ENCODE assay signal across 8 cellular contexts in genomic region chr1:161524742-161525250, GRCh38. TPM values are rescaled to one million over a fixed set of nuclear protein-coding genes. Genes with fewer than 3 reads are reported as not detected.
DNase-seq lines count a peak whose midpoint lies in the region; ATAC-seq, FAIRE-seq and TF ChIP-seq lines count a peak whose summit lies in the region.
"Not testable (repeated sequence)": the region's sequence is repeated elsewhere in the genome, so short reads cannot be mapped to it uniquely, and the experiment has no call there.

No MANE protein-coding gene starts in this region.

- H3K9ac ChIP-seq in Karpas-422 (ENCODE audit: low read length); kidney (ENCODE audit: low read length in 2 of 2): not testable (repeated sequence)

- TF ChIP-seq POLR2A in prostate gland (IDR thresholded peaks at IDR 0.05); uterus (IDR thresholded peaks at IDR 0.05): not testable (repeated sequence)

- H3K4me2 ChIP-seq in Karpas-422 (ENCODE audit: low read depth, low read length, poor library complexity, severe bottlenecking) = peak overlapping the region; percentile 87

- TF ChIP-seq CTCF in HEK293 (tag by site-specific recombination; IDR thresholded peaks at IDR 0.05); kidney (IDR thresholded peaks at IDR 0.05; ENCODE audit: borderline replicate concordance, extremely low read depth, insufficient read depth); prostate gland (IDR thresholded peaks at IDR 0.05); uterus (IDR thresholded peaks at IDR 0.05): not testable (repeated sequence)

- not testable (repeated sequence) for H3K4me1 ChIP-seq in HEK293 (ENCODE audit: control insufficient read depth, insufficient read depth, low read length); Karpas-422 (ENCODE audit: low read length); effector memory CD4-positive, alpha-beta T cell (ENCODE audit: control insufficient read depth, insufficient read depth, low read length, poor library complexity, severe bottlenecking); kidney (ENCODE audit: control insufficient read depth in 1 of 2, insufficient read depth in 1 of 2, low read depth in 1 of 2, low read length in 2 of 2); prostate gland (replicated peaks); uterus

- not testable (repeated sequence) for H2AFZ ChIP-seq in Karpas-422 (ENCODE audit: low read length)

- not testable (repeated sequence) for FAIRE-seq in kidney (lab: Jason Lieb, UNC)

- CTCF ChIA-PET in HEK293 (lab: Yijun Ruan, JAX) = interaction anchor here (0.6 kb wide), 2 partner anchors 23 to 37 kb away, joined by 3 to 4 read pairs; no protein-coding TSS in a partner anchor

- 3% methylated on average over 18 of the region's 53 CpGs for WGBS in prostate gland

- H3K9me2 ChIP-seq in Karpas-422 (replicated peaks; ENCODE audit: insufficient read depth, low read length) = not testable (repeated sequence)

- H4K20me1 ChIP-seq in Karpas-422 (ENCODE audit: insufficient read depth, low read depth, low read length) = not testable (repeated sequence)

- intact Hi-C loops in kidney (cut with DNase I); prostate gland (cut with DNase I); uterus (cut with DNase I; ENCODE audit: low total_unique reads): not testable (repeated sequence)

- not testable (repeated sequence) for H3K9me3 ChIP-seq in HEK293 (ENCODE audit: control insufficient read depth, insufficient read depth, low read depth, low read length); Karpas-422 (ENCODE audit: low read length); effector memory CD4-positive, alpha-beta T cell (ENCODE audit: control insufficient read depth, low read length); kidney (ENCODE audit: control insufficient read depth in 1 of 2, low read length in 2 of 2); prostate gland; uterus

- H3K27me3 ChIP-seq in Karpas-422 (ENCODE audit: low read length); effector memory CD4-positive, alpha-beta T cell (replicated peaks; ENCODE audit: control insufficient read depth, insufficient read depth, low read length, poor library complexity, severe bottlenecking); prostate gland (replicated peaks; ENCODE audit: insufficient read depth); uterus: not testable (repeated sequence)

- peak; percentile 18 for ATAC-seq in GM18502 (IDR thresholded peaks at IDR 0.05; ENCODE audit: poor library complexity, unreplicated experiment)

- DNase-seq in Karpas-422; effector memory CD4-positive, alpha-beta T cell; kidney; prostate gland (ENCODE audit: low spot score); uterus: not testable (repeated sequence)
- peak; percentile 45 to 53 for DNase-seq in activated T-cell treated with anti-CD3 and anti-CD28 coated beads, Interleukin-2, amount 50 U/mL, for 48 hours

- H3K4me3 ChIP-seq in HEK293 (ENCODE audit: low read depth, low read length) (peak overlapping the region; percentile 17), Karpas-422 (ENCODE audit: low read length) (peak overlapping the region; percentile 75), kidney (ENCODE audit: low read length in 2 of 2) (peak overlapping the region; percentile 55 to 78), prostate gland (peak overlapping the region; percentile 59 to 74), uterus (peak overlapping the region; percentile 64 to 65)
- H3K4me3 ChIP-seq in effector memory CD4-positive, alpha-beta T cell (ENCODE audit: insufficient read depth, low read depth, low read length, poor library complexity, severe bottlenecking) = peak overlapping the region; percentile 91

- POLR2A ChIA-PET in HEK293 (lab: Yijun Ruan, JAX) = not testable (repeated sequence)

- H3K36me3 ChIP-seq in HEK293 (ENCODE audit: control insufficient read depth in 2 of 2, insufficient read depth in 1 of 2, low read length in 2 of 2); Karpas-422 (ENCODE audit: insufficient read depth, low read length); effector memory CD4-positive, alpha-beta T cell (ENCODE audit: control insufficient read depth, insufficient read depth, low read length); kidney (ENCODE audit: control insufficient read depth in 1 of 2, insufficient read depth in 2 of 2, low read length in 2 of 2); prostate gland; uterus: not testable (repeated sequence)

- not testable (repeated sequence) for H3K27ac ChIP-seq in HEK293 (ENCODE audit: extremely low read depth, low read depth, low read length); Karpas-422 (ENCODE audit: low read length); effector memory CD4-positive, alpha-beta T cell (ENCODE audit: insufficient read depth, low read length, poor library complexity, severe bottlenecking); kidney (ENCODE audit: low read depth in 2 of 2, low read length in 2 of 2)
- peak overlapping the region in 1 of 2 donors; percentile 46 for H3K27ac ChIP-seq in prostate gland
- H3K27ac ChIP-seq in uterus = peak overlapping the region; percentile 76 to 91

- H3K79me2 ChIP-seq in Karpas-422 (ENCODE audit: low read length) = not testable (repeated sequence)

TF ChIP-seq in HEK293, 187 proteins besides CTCF, POLR2A, EP300 and RAD21:
- TF ChIP-seq ZNF202 (tag by site-specific recombination; IDR thresholded peaks at IDR 0.05; ENCODE audit: borderline replicate concordance) = peak; percentile 68; the same call in 1 of the 2 replicates
TF ChIP-seq in HEK293: peak in this region for 1; not testable (repeated sequence) for 186.

RNA-seq across cellular contexts. Expression of gene HSPA6, which starts 0.5 kb away (rescaled TPM):
- 14.6 and 31.9 TPM in 2 replicates for total RNA-seq in Karpas-422 (2014; rRNA removed; shearing (Covaris generic); ENCODE audit: low replicate concordance)
- total RNA-seq in kidney (5.5 TPM), prostate gland (1 to 10 TPM in 1 of 2 donors, under 1 TPM in 1; 0.64 to 4.9 TPM), uterus (1 to 10 TPM in 1 of 4 donors, under 1 TPM in 2, not detected in 1; 0.55 to 1.2 (median 0.77) TPM)
- polyA plus RNA-seq in kidney (ENCODE audit: insufficient read depth, low read depth, low replicate concordance) = 2.6 TPM

RNA-seq across cellular contexts. Expression of gene FCGR2A, which starts 19.5 kb away (rescaled TPM):
- total RNA-seq in Karpas-422 (2014; rRNA removed; shearing (Covaris generic); ENCODE audit: low replicate concordance) = 3.9 and 4.6 TPM in 2 replicates
- total RNA-seq in kidney = 47.4 TPM
- 13.1 TPM for polyA plus RNA-seq in kidney (ENCODE audit: insufficient read depth, low read depth, low replicate concordance)
- 10 to 100 TPM in 1 of 2 donors, 1 to 10 TPM in 1; 8.5 to 21.2 TPM for total RNA-seq in prostate gland
- 10 to 100 TPM; 11.5 to 57.6 (median 20.2) TPM for total RNA-seq in uterus

RNA-seq across cellular contexts. Expression of gene FCGR3A, which starts 24.8 kb away (rescaled TPM):
- not detected in 2 replicates for total RNA-seq in Karpas-422 (2014; rRNA removed; shearing (Covaris generic); ENCODE audit: low replicate concordance)
- total RNA-seq in kidney (41.7 TPM), prostate gland (1 to 10 TPM; 6.9 to 7.4 TPM), uterus (10 to 100 TPM in 2 of 4 donors, 1 to 10 TPM in 2; 2.2 to 16.2 (median 6.7) TPM)
- 12.2 TPM for polyA plus RNA-seq in kidney (ENCODE audit: insufficient read depth, low read depth, low replicate concordance)

Comparison
In these comparisons a context has a peak if more than half of its experiments do, and no peak if none do; other contexts are left out.
1. H3K4me3 ChIP-seq: peak in every context shown above with its lines; median percentile 91 in effector memory CD4-positive, alpha-beta T cell; 75 in Karpas-422; 66 in kidney; 66 in prostate gland; 64 in uterus; 17 in HEK293.